Comparison of ENCODE assay signal across 9 cellular contexts in the genomic region with DNA sequence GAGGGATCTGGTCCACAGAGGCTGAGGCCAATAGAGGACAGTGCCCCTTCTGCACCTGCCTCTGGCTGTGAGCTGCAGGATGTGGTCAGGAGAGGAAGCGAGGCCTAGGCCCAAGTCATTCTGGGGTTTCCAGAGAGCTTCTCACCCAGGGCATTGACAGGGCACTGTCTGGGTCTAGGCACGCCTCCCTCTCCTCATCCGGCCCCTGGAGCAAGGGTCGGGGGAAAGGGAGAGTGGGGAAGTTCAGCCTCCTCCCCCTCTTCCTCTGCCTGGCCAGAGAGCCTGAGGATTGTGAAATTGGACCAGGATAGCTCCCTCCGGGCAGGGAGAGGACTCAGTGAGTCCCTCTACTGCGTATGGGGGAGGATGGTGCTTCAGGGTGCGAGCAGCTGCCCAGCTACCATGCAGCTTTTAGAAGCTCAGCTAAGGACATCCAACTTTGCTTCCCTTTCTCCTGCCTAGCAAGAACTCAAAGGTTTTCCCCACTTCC. TPM values are rescaled to one million over a fixed set of nuclear protein-coding genes. Genes with fewer than 3 reads are reported as not detected.
DNase-seq lines count a peak whose midpoint lies in the region; ATAC-seq and TF ChIP-seq lines count a peak whose summit lies in the region.
"Had no signal": no experiment of that assay in that cellular context is flagged by ENCODE, and none has a peak within 500 bp of the region (broad histone marks: within the 10 kb centered on the region; RNA-seq: fewer than 3 reads in every experiment).

No MANE protein-coding gene starts in this region.

- H3K9me3 Mint-ChIP-seq in activated CD4-positive, alpha-beta T cell treated with anti-CD3 and anti-CD28 coated beads for 36 hours (ENCODE audit: low read depth), result no peaks in the 10 kb centered on the region

- no peaks in the 10 kb centered on the region for H3K36me3 Mint-ChIP-seq in activated CD4-positive, alpha-beta T cell treated with anti-CD3 and anti-CD28 coated beads for 36 hours (ENCODE audit: low read depth)

- no peak overlapping the region for H3K27ac ChIP-seq in aorta (ENCODE audit: low read depth in 1 of 2, low read length in 2 of 2)
- H3K27ac ChIP-seq: heart left ventricle had no signal

- intact Hi-C loops in activated CD4-positive, alpha-beta T cell treated with anti-CD3 and anti-CD28 coated beads for 36 hours (cut with DNase I, micrococcal nuclease), result loop anchor here (2.0 to 5.0 kb wide), 4 partner anchors 22 to 946 kb away; a partner anchor contains a TSS
- intact Hi-C loops in aorta (cut with DNase I), result no loop called here

- TF ChIP-seq CTCF in GM20000 (IDR thresholded peaks at IDR 0.05; ENCODE audit: extremely low read depth, missing control alignments), result no peak

- POLR2A ChIA-PET in activated CD4-positive, alpha-beta T cell treated with anti-CD3 and anti-CD28 coated beads for 36 hours (lab: Charles Lee), result interaction anchor here (1.0 to 2.7 kb wide), 3 partner anchors 9 to 32 kb away, joined by 3 to 21 read pairs (median 4); no protein-coding TSS in a partner anchor

- H3K4me3 Mint-ChIP-seq in activated CD4-positive, alpha-beta T cell treated with anti-CD3 and anti-CD28 coated beads for 36 hours, result peak overlapping the region; percentile 16

- H3K4me1 Mint-ChIP-seq in activated CD4-positive, alpha-beta T cell treated with anti-CD3 and anti-CD28 coated beads for 36 hours, result peaks cover 46% of the 10 kb centered on the region

- CTCF ChIA-PET in activated CD4-positive, alpha-beta T cell treated with anti-CD3 and anti-CD28 coated beads for 36 hours (lab: Charles Lee), result interaction anchor here (0.5 to 4.4 kb wide), 6 partner anchors 10 to 329 kb away, joined by 3 to 31 read pairs (median 3); no protein-coding TSS in a partner anchor

- H3K4me1 ChIP-seq in aorta (ENCODE audit: control insufficient read depth in 1 of 2, insufficient read depth in 2 of 2, low read length in 2 of 2), result no peaks in the 10 kb centered on the region

- H3K4me3 ChIP-seq in aorta (ENCODE audit: low read length in 2 of 2), result no peak overlapping the region

- no peaks in the 10 kb centered on the region for H3K36me3 ChIP-seq in aorta (ENCODE audit: control insufficient read depth in 1 of 2, insufficient read depth in 2 of 2, low read length in 1 of 2)
- H3K36me3 ChIP-seq: heart left ventricle had no signal

- ATAC-seq in activated CD4-positive, alpha-beta T cell treated with anti-CD3 and anti-CD28 coated beads for 36 hours, result peak; percentile 84
- peak; percentile 13 for ATAC-seq in aorta (ENCODE audit: low FRiP score)

- no peaks in the 10 kb centered on the region for H3K9me3 ChIP-seq in aorta (ENCODE audit: control insufficient read depth, low read length)
- H3K9me3 ChIP-seq: heart left ventricle had no signal

- H3K27me3 ChIP-seq in aorta (ENCODE audit: control insufficient read depth in 1 of 2, insufficient read depth in 2 of 2, low read length in 1 of 2), result no peaks in the 10 kb centered on the region

- H3K27ac Mint-ChIP-seq in activated CD4-positive, alpha-beta T cell treated with anti-CD3 and anti-CD28 coated beads for 36 hours, result no peak overlapping the region

- peak; percentile 87 for DNase-seq in Daoy (ENCODE audit: low read depth)
- peak; percentile 87 for DNase-seq in GM20000 (ENCODE audit: low spot score)
- DNase-seq in HK-2 (ENCODE audit: unreplicated experiment), result peak; percentile 64
- peak; percentile 78 for DNase-seq in activated CD4-positive, alpha-beta T cell treated with anti-CD3 and anti-CD28 coated beads for 36 hours
- DNase-seq in kidney tubule cell (ENCODE audit: low spot score), result peak; percentile 89
- peak in 1 of 2 donors; percentile 47 for DNase-seq in aorta
- no peak for DNase-seq in DMS153 treated with DMSO at 0.1 percent for 48 hours (lab: John Stamatoyannopoulos, UW; ENCODE audit: unreplicated experiment)
- DNase-seq in SHP77 treated with DMSO at 0.1 percent for 48 hours (lab: John Stamatoyannopoulos, UW), result no peak
- DNase-seq: heart left ventricle had no signal

- peaks cover 29% of the 10 kb centered on the region for H3K27me3 Mint-ChIP-seq in activated CD4-positive, alpha-beta T cell treated with anti-CD3 and anti-CD28 coated beads for 36 hours

- WGBS in aorta, 2 donors, result 83 to 91% methylated on average over 7 of the region's 7 CpGs

RNA-seq across cellular contexts. Expression of a gene that starts 6.3 kb away (rescaled TPM):
- 7.3 and 7.5 TPM in 2 replicates for total RNA-seq in Daoy (2014; rRNA removed; shearing (Covaris generic))
- total RNA-seq in activated CD4-positive, alpha-beta T cell treated with anti-CD3 and anti-CD28 coated beads for 36 hours, result not detected
- under 1 TPM; 0.36 to 0.45 TPM for total RNA-seq in aorta
- 10 to 100 TPM in 1 of 2 donors, under 1 TPM in 1; 0.46 to 23.3 TPM for polyA plus RNA-seq in aorta

RNA-seq across cellular contexts. Expression of a gene that starts 15.6 kb away (rescaled TPM):
- not detected in 2 replicates for total RNA-seq in Daoy (2014; rRNA removed; shearing (Covaris generic))
- not detected for total RNA-seq in activated CD4-positive, alpha-beta T cell treated with anti-CD3 and anti-CD28 coated beads for 36 hours
- not detected for total RNA-seq in aorta
- not detected for polyA plus RNA-seq in aorta
- total RNA-seq: heart left ventricle had no signal
- polyA plus RNA-seq: heart left ventricle had no signal

Comparison
In these comparisons a context has a peak if more than half of its experiments do, and no peak if none do; other contexts are left out.
1. DNase-seq: peak in Daoy (single experiment), GM20000 (single experiment), HK-2 (single experiment), activated CD4-positive, alpha-beta T cell treated with anti-CD3 and anti-CD28 coated beads for 36 hours (single experiment) and kidney tubule cell (single experiment); none in DMS153 treated with DMSO at 0.1 percent for 48 hours (single experiment) and SHP77 treated with DMSO at 0.1 percent for 48 hours (single experiment).
2. intact Hi-C loops: an anchor here in activated CD4-positive, alpha-beta T cell treated with anti-CD3 and anti-CD28 coated beads for 36 hours (2.0 to 5.0 kb wide); none called in aorta.